Comparison of ENCODE assay signal across 8 cellular contexts in genomic region chr14:36319899-36320209, GRCh38. TPM values are rescaled to one million over a fixed set of nuclear protein-coding genes. Genes with fewer than 3 reads are reported as not detected.
DNase-seq lines count a peak whose midpoint lies in the region; ATAC-seq, FAIRE-seq and TF ChIP-seq lines count a peak whose summit lies in the region.

No MANE protein-coding gene starts in this region.

- no peak for ATAC-seq in pancreas
- ATAC-seq in HG03039 (IDR thresholded peaks at IDR 0.05; ENCODE audit: unreplicated experiment), result no peak
- ATAC-seq in GM19467 (IDR thresholded peaks at IDR 0.05; ENCODE audit: unreplicated experiment), result no peak

- H3K27me3 ChIP-seq in NT2/D1 (ENCODE audit: insufficient read depth, insufficient read length), result no peaks in the 10 kb centered on the region
- H3K27me3 ChIP-seq in pancreas, result no peaks in the 10 kb centered on the region

- H3K4me1 ChIP-seq in NT2/D1 (ENCODE audit: insufficient read depth, insufficient read length) (no peaks in the 10 kb centered on the region), pancreas (peaks cover 9 to 19% (median 18%) of the 10 kb centered on the region in 3 donors)

- TF ChIP-seq CTCF in epithelial cell of esophagus (IDR thresholded peaks at IDR 0.05; ENCODE audit: insufficient read depth, low read depth, low read length, missing control alignments) (no peak), pancreas (IDR thresholded peaks at IDR 0.05) (no peak)

- FAIRE-seq in pancreas (lab: Jason Lieb, UNC), result no peak

- WGBS in pancreas, 2 donors, result 0% methylated on average over 11 of the region's 11 CpGs

- no peaks in the 10 kb centered on the region for H3K9me3 ChIP-seq in NT2/D1 (ENCODE audit: insufficient read depth, low read length)
- no peaks in the 10 kb centered on the region for H3K9me3 ChIP-seq in pancreas

- H3K9ac ChIP-seq in NT2/D1 (ENCODE audit: insufficient read length, low read depth), result peak overlapping the region; percentile 89

- intact Hi-C loops in pancreas (cut with DNase I), result no loop called here

- DNase-seq in NT2/D1 (ENCODE audit: low read depth, low spot score), result no peak
- no peak for DNase-seq in epithelial cell of esophagus (ENCODE audit: low read depth)
- DNase-seq in pancreas, result no peak
- no peak for DNase-seq in UCSD-AML1 (lab: John Stamatoyannopoulos, UW; ENCODE audit: unreplicated experiment)
- no peak for DNase-seq in activated gamma-delta T cell (lab: John Stamatoyannopoulos, UW)

- H3K27ac ChIP-seq in pancreas, result peak overlapping the region; percentile 81 to 88 (median 85)

- H3K4me3 ChIP-seq in GM08714 (ENCODE audit: low read length) (peak overlapping the region; percentile 80), NT2/D1 (ENCODE audit: insufficient read length, low read depth) (peak overlapping the region; percentile 80), epithelial cell of esophagus (ENCODE audit: low read length) (peak overlapping the region; percentile 90), pancreas (peak overlapping the region; percentile 49 to 87 (median 84))

- peaks cover 10% of the 10 kb centered on the region for H3K36me3 ChIP-seq in NT2/D1 (ENCODE audit: insufficient read depth, insufficient read length, low read length)
- H3K36me3 ChIP-seq in pancreas, result no peaks in the 10 kb centered on the region

RNA-seq across cellular contexts. Expression of gene MBIP, which starts 0.6 kb away (rescaled TPM):
- total RNA-seq in pancreas, result 10 to 100 TPM in 2 of 6 donors, 1 to 10 TPM in 4; 7.4 to 11.9 (median 9.0) TPM
- polyA plus RNA-seq in pancreas, result 10 to 100 TPM in 1 of 2 donors, 1 to 10 TPM in 1; 6.0 to 15.0 TPM
